ENCODE assay signal across 11 cellular contexts in the genomic region with DNA sequence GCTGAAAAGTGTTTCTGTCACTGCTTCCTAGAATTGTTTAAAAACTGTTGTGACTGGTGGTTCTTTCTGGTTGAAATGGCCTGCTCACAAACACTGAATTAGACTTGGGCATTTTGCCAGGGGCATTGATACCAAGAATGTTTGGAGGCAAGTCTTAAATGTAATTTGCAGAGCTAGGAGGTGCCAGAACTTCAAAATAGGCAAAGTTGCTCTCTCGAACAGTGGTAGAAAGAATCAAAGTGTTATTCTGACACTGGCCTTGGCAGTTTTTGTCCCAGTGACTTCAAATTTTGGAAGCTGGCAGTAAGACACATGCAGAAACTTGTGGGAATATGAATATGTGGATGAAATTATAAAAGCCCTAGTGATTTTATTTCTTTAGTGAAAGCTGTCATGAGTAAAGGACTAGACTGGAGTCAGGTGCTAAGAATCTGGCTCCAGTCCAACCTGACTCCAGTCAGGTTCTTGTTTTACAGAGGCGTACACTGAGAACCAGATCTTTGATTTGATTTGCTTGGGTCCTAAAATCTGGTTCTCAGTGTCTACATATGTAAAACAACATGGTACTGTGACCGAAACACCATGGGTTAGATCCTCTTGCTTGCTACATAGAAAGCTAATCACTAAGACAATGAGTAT. TPM values are rescaled to one million over a fixed set of nuclear protein-coding genes. Genes with fewer than 3 reads are reported as not detected.
A peak's percentile ranks its signal among the peaks of the same experiment; 100 is the strongest.
DNase-seq lines count a peak whose midpoint lies in the region; ATAC-seq and TF ChIP-seq lines count a peak whose summit lies in the region.
"Had no signal": no experiment of that assay in that cellular context is flagged by ENCODE, and none has a peak within 500 bp of the region (broad histone marks: within the 10 kb centered on the region; RNA-seq: fewer than 3 reads in every experiment).

No MANE protein-coding gene starts in this region.

- H3K27ac ChIP-seq in breast epithelium = peak overlapping the region in 1 of 2 donors; percentile 8

- H3K27ac Mint-ChIP-seq in effector memory CD8-positive, alpha-beta T cell = no peak overlapping the region
- H3K27ac Mint-ChIP-seq: activated T-helper 2 cell treated with anti-CD3 and anti-CD28 coated beads, Interferon-gamma antibody, Interleukin-2, Interleukin-4, amounts not matched to agents 10 μg/mL and 5 μg/mL and 100 μg/mL, durations not matched to agents 14 hours and 24 hours and 36 hours had no signal

- H3K27me3 Mint-ChIP-seq in effector memory CD8-positive, alpha-beta T cell = no peaks in the 10 kb centered on the region

- no peaks in the 10 kb centered on the region for H3K9me3 ChIP-seq in breast epithelium

- no peak overlapping the region for H3K4me3 Mint-ChIP-seq in effector memory CD8-positive, alpha-beta T cell

- H3K36me3 ChIP-seq in breast epithelium = peaks cover 3% of the 10 kb centered on the region

- no peaks in the 10 kb centered on the region for H3K36me3 Mint-ChIP-seq in effector memory CD8-positive, alpha-beta T cell (ENCODE audit: insufficient read depth)

- H3K4me1 ChIP-seq in breast epithelium = no peaks in the 10 kb centered on the region

- DNase-seq in fibroblast of peridontal ligament (ENCODE audit: extremely low read depth) = peak; percentile 4
- no peak for DNase-seq in breast epithelium (ENCODE audit: low spot score in 2 of 2)
- DNase-seq in effector memory CD8-positive, alpha-beta T cell = no peak
- no peak for DNase-seq in NCI-H345 (lab: John Stamatoyannopoulos, UW)
- no peak for DNase-seq in NCI-H1417 (lab: John Stamatoyannopoulos, UW)
- DNase-seq: mesenchymal stem cell had no signal

- H3K4me3 ChIP-seq in breast epithelium = no peak overlapping the region

- H3K27me3 ChIP-seq in breast epithelium = no peaks in the 10 kb centered on the region

- H3K9me3 Mint-ChIP-seq in effector memory CD8-positive, alpha-beta T cell = peaks cover 0 to 7% of the 10 kb centered on the region in 2 donors

- no peak for TF ChIP-seq CTCF in breast epithelium (IDR thresholded peaks at IDR 0.05)

- intact Hi-C loops in breast epithelium (cut with DNase I; ENCODE audit: low total_unique reads) = no loop called here

- ATAC-seq in GM19025 (IDR thresholded peaks at IDR 0.05; ENCODE audit: low read depth, unreplicated experiment) (peak; percentile 18), GM21723 (IDR thresholded peaks at IDR 0.05; ENCODE audit: unreplicated experiment) (peak; percentile 26), HG03378 (IDR thresholded peaks at IDR 0.05; ENCODE audit: unreplicated experiment) (peak; percentile 28)
- no peak for ATAC-seq in effector memory CD8-positive, alpha-beta T cell (replicated peaks)

- no peaks in the 10 kb centered on the region for H3K4me1 Mint-ChIP-seq in effector memory CD8-positive, alpha-beta T cell (ENCODE audit: low read depth in 2 of 2)

- TF ChIP-seq POLR2A in breast epithelium (IDR thresholded peaks at IDR 0.05) = no peak

RNA-seq across cellular contexts. Expression of a gene that starts 20.9 kb away (rescaled TPM):
- 10 to 100 TPM in 2 of 3 donors, 1 to 10 TPM in 1; 6.1 to 25.2 (median 12.8) TPM for total RNA-seq in breast epithelium

RNA-seq across cellular contexts. Expression of a gene that starts 51.6 kb away (rescaled TPM):
- not detected for total RNA-seq in breast epithelium
- total RNA-seq: activated T-helper 2 cell treated with anti-CD3 and anti-CD28 coated beads, Interferon-gamma antibody, Interleukin-2, Interleukin-4, amounts not matched to agents 10 μg/mL and 5 μg/mL and 100 μg/mL, durations not matched to agents 14 hours and 24 hours and 36 hours; glomerular endothelial cell had no signal
